Comparison of ENCODE assay signal across 8 cellular contexts in the genomic region with DNA sequence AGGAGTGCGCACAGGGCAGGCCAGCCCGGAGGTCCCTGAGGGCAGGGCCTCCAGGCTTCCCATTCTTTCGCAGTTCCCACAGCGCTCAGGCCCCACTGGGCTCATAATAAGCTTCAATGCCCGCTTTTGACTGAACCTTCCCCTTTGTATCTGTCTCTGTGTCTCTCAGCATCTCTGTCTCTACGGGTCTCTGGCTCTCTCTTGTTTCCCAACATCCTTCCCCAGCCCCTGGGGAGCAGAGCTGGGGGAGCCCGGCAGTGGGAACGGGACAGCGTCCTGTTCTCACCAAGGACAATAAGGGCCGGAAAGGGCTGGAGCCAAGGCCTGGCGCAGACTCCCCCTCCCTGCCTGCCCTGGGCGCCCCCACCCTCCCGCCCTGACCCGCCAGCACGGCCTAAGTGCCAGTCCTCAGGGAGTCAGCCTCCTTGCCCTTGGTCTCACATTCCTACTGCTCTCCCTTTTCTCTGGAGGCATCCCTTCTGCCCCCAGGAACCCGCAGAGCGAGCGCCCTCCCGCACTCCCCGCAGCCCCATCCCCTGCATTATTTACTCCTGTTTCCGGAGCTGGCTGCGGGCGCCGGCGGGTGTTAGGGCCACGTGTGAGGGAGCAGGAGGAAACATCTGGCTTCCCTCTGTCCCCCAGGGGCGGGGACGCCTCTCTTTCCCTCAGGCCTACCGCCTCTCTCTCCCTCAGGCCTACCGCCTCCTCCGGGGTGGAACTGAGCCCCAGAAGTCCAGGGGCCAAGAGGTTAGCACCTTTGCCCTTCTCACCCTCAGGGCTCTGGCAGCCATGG. TPM values are rescaled to one million over a fixed set of nuclear protein-coding genes. Genes with fewer than 3 reads are reported as not detected.
DNase-seq lines count a peak whose midpoint lies in the region; ATAC-seq and TF ChIP-seq lines count a peak whose summit lies in the region.

No MANE protein-coding gene starts in this region.

- H3K36me3 ChIP-seq in KOPT-K1 (ENCODE audit: insufficient read depth, low read length) (peaks cover 19% of the 10 kb centered on the region; the same call in 1 of the 2 replicates), lung (ENCODE audit: control insufficient read depth in 2 of 2, insufficient read depth in 2 of 2, low read length in 2 of 2) (peaks cover 0 to 17% of the 10 kb centered on the region in 2 donors)

- no peak for TF ChIP-seq CTCF in AG10803 (conservative IDR thresholded peaks at IDR 0.05; ENCODE audit: low read length)
- no peak for TF ChIP-seq CTCF in lung (IDR thresholded peaks at IDR 0.05; ENCODE audit: control extremely low read depth, extremely low read depth)

- WGBS in lung, 2 donors, result 15 to 24% methylated on average over 29 to 31 of the region's 31 CpGs

- no peaks in the 10 kb centered on the region for H3K27me3 ChIP-seq in lung (ENCODE audit: control insufficient read depth, insufficient read depth)

- no peaks in the 10 kb centered on the region for H3K9me3 ChIP-seq in KOPT-K1 (ENCODE audit: insufficient read depth, low read length, poor library complexity, severe bottlenecking)
- no peaks in the 10 kb centered on the region for H3K9me3 ChIP-seq in lung (ENCODE audit: control insufficient read depth in 2 of 2, insufficient read depth in 1 of 2, low read length in 1 of 2)

- no peak overlapping the region for H3K4me3 ChIP-seq in AG10803 (ENCODE audit: low read length)
- H3K4me3 ChIP-seq in lung, result no peak overlapping the region

- H3K27ac ChIP-seq in KOPT-K1 (ENCODE audit: low read depth, low read length, poor library complexity, severe bottlenecking) (peak overlapping the region; percentile 28), lung (ENCODE audit: low read depth in 1 of 2, low read length in 1 of 2) (peak overlapping the region; percentile 58 to 82)

- peaks cover 0 to 6% of the 10 kb centered on the region in 2 donors for H3K4me1 ChIP-seq in lung (ENCODE audit: control insufficient read depth in 2 of 2, insufficient read depth in 2 of 2, low read length in 2 of 2)

- peak; percentile 20 for DNase-seq in AG10803 (ENCODE audit: low read depth)
- peak; percentile 80 for DNase-seq in ecto neural progenitor cell (ENCODE audit: low spot score)
- no peak for DNase-seq in lung (ENCODE audit: low spot score)
- no peak for DNase-seq in AG08396 (ENCODE audit: low spot score)
- no peak for DNase-seq in LoVo (ENCODE audit: low spot score)
- DNase-seq in activated naive CD4-positive, alpha-beta T cell (lab: John Stamatoyannopoulos, UW), result no peak

- ATAC-seq in lung (ENCODE audit: insufficient read depth, low FRiP score) (peak; percentile 22), HG02885 (IDR thresholded peaks at IDR 0.05; ENCODE audit: poor library complexity, unreplicated experiment) (no peak)

RNA-seq across cellular contexts. Expression of a gene that starts 6.5 kb away (rescaled TPM):
- total RNA-seq in lung, result 100 to 1,000 TPM in 1 of 2 donors, 10 to 100 TPM in 1; 58.2 to 162 TPM
- polyA plus RNA-seq in lung, result 100 to 1,000 TPM; 218 to 592 TPM

RNA-seq across cellular contexts. Expression of a gene that starts 7.1 kb away (rescaled TPM):
- under 1 TPM; 0.60 to 0.71 TPM for total RNA-seq in lung
- polyA plus RNA-seq in lung, result under 1 TPM; 0.26 to 0.31 TPM

RNA-seq across cellular contexts. Expression of a gene that starts 26.2 kb away (rescaled TPM):
- 10 to 100 TPM; 33.7 to 99.6 TPM for total RNA-seq in lung
- polyA plus RNA-seq in lung, result 100 to 1,000 TPM; 166 to 491 TPM

RNA-seq across cellular contexts. Expression of a gene that starts 30.9 kb away (rescaled TPM):
- total RNA-seq in lung, result 10 to 100 TPM; 26.3 to 60.3 TPM
- 100 to 1,000 TPM in 1 of 2 donors, 10 to 100 TPM in 1; 76.6 to 114 TPM for polyA plus RNA-seq in lung

RNA-seq across cellular contexts. Expression of a gene that starts 38.9 kb away (rescaled TPM):
- 100 to 1,000 TPM; 111 to 202 TPM for total RNA-seq in lung
- polyA plus RNA-seq in lung, result 100 to 1,000 TPM; 149 to 187 TPM

Comparison
In these comparisons a context has a peak if more than half of its experiments do, and no peak if none do; other contexts are left out.
1. DNase-seq: peak in AG10803 (single experiment) and ecto neural progenitor cell (single experiment); none in lung (single experiment), AG08396 (single experiment), LoVo (single experiment) and activated naive CD4-positive, alpha-beta T cell (0 of 4).